In genomic region chrX:48045410-48046311, GRCh38 we compare ENCODE assay signal across 12 cellular contexts. TPM values are rescaled to one million over a fixed set of nuclear protein-coding genes. Genes with fewer than 3 reads are reported as not detected.
DNase-seq lines count a peak whose midpoint lies in the region; ATAC-seq and TF ChIP-seq lines count a peak whose summit lies in the region.
"Had no signal": no experiment of that assay in that cellular context is flagged by ENCODE, and none has a peak within 500 bp of the region (broad histone marks: within the 10 kb centered on the region; RNA-seq: fewer than 3 reads in every experiment).

No MANE protein-coding gene starts in this region.

- no peaks in the 10 kb centered on the region for H3K79me2 ChIP-seq in PC-3 (ENCODE audit: low read length)
- H3K79me2 ChIP-seq in fibroblast of lung (ENCODE audit: control insufficient read depth, insufficient read depth, low read length) = no peaks in the 10 kb centered on the region

- H4K20me1 ChIP-seq in PC-3 (ENCODE audit: low read length) (no peaks in the 10 kb centered on the region), fibroblast of lung (ENCODE audit: control insufficient read depth, extremely low read depth, insufficient read depth, low read length) (no peaks in the 10 kb centered on the region)

- H2AFZ ChIP-seq in PC-3 (ENCODE audit: low read length) (no peak overlapping the region), fibroblast of lung (ENCODE audit: low read length) (no peak overlapping the region)

- TF ChIP-seq CTCF in PC-3 (conservative IDR thresholded peaks at IDR 0.05; ENCODE audit: low read depth, low read length) (no peak), fibroblast of lung (conservative IDR thresholded peaks at IDR 0.05 in 1 of 2, IDR thresholded peaks at IDR 0.05 in 1 of 2; ENCODE audit: low read depth in 1 of 2, low read length in 2 of 2) (no peak), nephron (IDR thresholded peaks at IDR 0.05; ENCODE audit: unreplicated experiment in 3 of 3) (no peak), nephron progenitor cell (IDR thresholded peaks at IDR 0.05) (no peak), GM10266 (IDR thresholded peaks at IDR 0.05; ENCODE audit: control insufficient read depth, insufficient read depth, low read depth, missing control alignments) (no peak)

- ATAC-seq in PC-3 = no peak; the same call in 1 of the 2 replicates

- H3K27ac ChIP-seq in PC-3 (ENCODE audit: low read length) (no peak overlapping the region), fibroblast of lung (ENCODE audit: insufficient read depth, low read length) (peak overlapping the region; percentile 20)
- H3K27ac ChIP-seq: C4-2B had no signal

- H3K9me3 Mint-ChIP-seq in nephron (peaks cover 11% of the 10 kb centered on the region), nephron progenitor cell (peaks cover 58% of the 10 kb centered on the region)

- no peak overlapping the region for H3K9ac ChIP-seq in PC-3 (ENCODE audit: low read length)
- H3K9ac ChIP-seq in fibroblast of lung (ENCODE audit: insufficient read depth, low read length) = no peak overlapping the region

- no peaks in the 10 kb centered on the region for H3K36me3 ChIP-seq in PC-3 (ENCODE audit: low read depth, low read length)
- no peaks in the 10 kb centered on the region for H3K36me3 ChIP-seq in fibroblast of lung (ENCODE audit: control insufficient read depth, insufficient read depth, low read length)

- H3K4me3 ChIP-seq in PC-3 (ENCODE audit: low read length) (no peak overlapping the region), fibroblast of lung (replicated peaks in 1 of 4; ENCODE audit: control extremely low read depth in 1 of 4, insufficient read depth in 1 of 4, low read depth in 3 of 4, low read length in 4 of 4) (no peak overlapping the region)

- POLR2A ChIA-PET in PC-3 (lab: Charles Lee; ENCODE audit: unreplicated experiment) = no interaction called here

- CTCF ChIA-PET in PC-3 (lab: Charles Lee) = no interaction called here

- H3F3A ChIP-seq in PC-3 (ENCODE audit: low read length, unreplicated experiment) = no peaks in the 10 kb centered on the region

- H3K9me3 ChIP-seq in PC-3 (ENCODE audit: low read length) = no peaks in the 10 kb centered on the region
- H3K9me3 ChIP-seq in fibroblast of lung (ENCODE audit: control insufficient read depth, insufficient read depth, low read depth, low read length) = no peaks in the 10 kb centered on the region

- H3K36me3 Mint-ChIP-seq in nephron (ENCODE audit: low read depth) (peaks cover 3% of the 10 kb centered on the region), nephron progenitor cell (ENCODE audit: low read depth) (peaks cover 6% of the 10 kb centered on the region)

- H3K4me2 ChIP-seq in PC-3 (ENCODE audit: low read length) (no peak overlapping the region), fibroblast of lung (ENCODE audit: extremely low read depth, insufficient read depth, low read length) (no peak overlapping the region)

- H3K4me1 Mint-ChIP-seq in nephron = peaks cover 12% of the 10 kb centered on the region
- H3K4me1 Mint-ChIP-seq in nephron progenitor cell = no peaks in the 10 kb centered on the region

- H3K4me3 Mint-ChIP-seq in nephron = no peak overlapping the region
- no peak overlapping the region for H3K4me3 Mint-ChIP-seq in nephron progenitor cell

- H3K27ac Mint-ChIP-seq in nephron = peak overlapping the region; percentile 79 to 95 (median 84)
- H3K27ac Mint-ChIP-seq in nephron progenitor cell = no peak overlapping the region

- H3K4me1 ChIP-seq in PC-3 (ENCODE audit: insufficient read depth, low read length) = no peaks in the 10 kb centered on the region; the same call in 1 of the 2 replicates
- H3K4me1 ChIP-seq in fibroblast of lung (ENCODE audit: control insufficient read depth, extremely low read depth, insufficient read depth, low read length) = peaks cover 3% of the 10 kb centered on the region

- intact Hi-C loops in PC-3 (cut with micrococcal nuclease) = no loop called here

- H3K27me3 ChIP-seq in PC-3 (ENCODE audit: low read length) (no peaks in the 10 kb centered on the region), fibroblast of lung (ENCODE audit: control insufficient read depth, insufficient read depth, low read length) (no peaks in the 10 kb centered on the region)

- no peaks in the 10 kb centered on the region for H3K9me2 ChIP-seq in PC-3 (replicated peaks; ENCODE audit: low read length)

- BruUV-seq in PC-3 (replicated peaks; lab: Mats Ljungman, UMichigan) = no TSS peak

- H3K27me3 Mint-ChIP-seq in nephron (ENCODE audit: low read depth) = no peaks in the 10 kb centered on the region
- H3K27me3 Mint-ChIP-seq in nephron progenitor cell (ENCODE audit: low read depth, poor library complexity) = peaks cover 4% of the 10 kb centered on the region

- DNase-seq in AG20443 (ENCODE audit: low spot score) (peak; percentile 17), PC-3 (peak; percentile 46), fibroblast of lung (ENCODE audit: low read depth in 2 of 2) (peak; percentile 36 to 84), nephron progenitor cell (no peak), GM10266 (ENCODE audit: extremely low spot score) (no peak)
- DNase-seq in activated CD4-positive, alpha-beta T cell treated with anti-CD3 and anti-CD28 coated beads, Interleukin-2, amount 50 U/mL, for 1 hour = no peak
- no peak for DNase-seq in activated CD4-positive, alpha-beta T cell treated with anti-CD3 and anti-CD28 coated beads for 1 hour
- DNase-seq: activated CD8-positive, alpha-beta memory T cell treated with anti-CD3 and anti-CD28 coated beads, Interleukin-2, amount 50 U/mL, for 4 hours; effector memory CD4-positive, alpha-beta T cell; midbrain had no signal

RNA-seq across cellular contexts. Expression of gene ZNF630, which starts 25.8 kb away (rescaled TPM):
- 2.5 and 4.4 TPM in 2 replicates for total RNA-seq in PC-3 (2014; rRNA removed)
- 2.1 and 4.3 TPM in 2 replicates for total RNA-seq in fibroblast of lung
- 0.32 and 0.59 TPM in 2 replicates for polyA plus RNA-seq in fibroblast of lung
- 0.21 and 0.36 TPM in 2 replicates for polyA plus RNA-seq in fibroblast of lung (2012)
- not detected in 2 replicates for polyA minus RNA-seq in fibroblast of lung (ENCODE audit: low replicate concordance)

RNA-seq across cellular contexts. Expression of gene SPACA5, which starts 38.9 kb away (rescaled TPM):
- total RNA-seq in PC-3 (2014; rRNA removed) (not detected in 2 replicates), fibroblast of lung (not detected in 2 replicates)
- not detected in 2 replicates for polyA plus RNA-seq in fibroblast of lung
- not detected in 2 replicates for polyA plus RNA-seq in fibroblast of lung (2012)
- polyA minus RNA-seq in fibroblast of lung (ENCODE audit: low replicate concordance) = not detected in 2 replicates

RNA-seq across cellular contexts. Expression of gene ZNF182, which starts 41.9 kb away (rescaled TPM):
- total RNA-seq in PC-3 (2014; rRNA removed) (1.2 and 3.8 TPM in 2 replicates), fibroblast of lung (3.6 and 4.5 TPM in 2 replicates)
- 1.6 and 2.1 TPM in 2 replicates for polyA plus RNA-seq in fibroblast of lung
- 1.5 and 2.1 TPM in 2 replicates for polyA plus RNA-seq in fibroblast of lung (2012)
- polyA minus RNA-seq in fibroblast of lung (ENCODE audit: low replicate concordance) = 0.22 and 0.59 TPM in 2 replicates

Comparison
In these comparisons a context has a peak if more than half of its experiments do, and no peak if none do; other contexts are left out.
1. DNase-seq: peak in AG20443 (single experiment), PC-3 (single experiment) and fibroblast of lung (2 of 2); none in activated CD4-positive, alpha-beta T cell treated with anti-CD3 and anti-CD28 coated beads, Interleukin-2, amount 50 U/mL, for 1 hour (single experiment), nephron progenitor cell (single experiment), GM10266 (single experiment) and activated CD4-positive, alpha-beta T cell treated with anti-CD3 and anti-CD28 coated beads for 1 hour (single experiment).